Comparison of ENCODE assay signal across 14 cellular contexts in genomic region chr12:60266381-60266852, GRCh38.
A peak's percentile ranks its signal among the peaks of the same experiment; 100 is the strongest.
DNase-seq lines count a peak whose midpoint lies in the region; TF ChIP-seq lines count a peak whose summit lies in the region.
"Had no signal": no experiment of that assay in that cellular context is flagged by ENCODE, and none has a peak within 500 bp of the region (broad histone marks: within the 10 kb centered on the region; RNA-seq: fewer than 3 reads in every experiment).

No MANE protein-coding gene starts in this region.

- no peak for TF ChIP-seq CTCF in MCF 10A (IDR thresholded peaks at IDR 0.05; ENCODE audit: unreplicated experiment)
- TF ChIP-seq CTCF in breast epithelium (IDR thresholded peaks at IDR 0.05), result no peak
- no peak for TF ChIP-seq CTCF in foreskin fibroblast (IDR thresholded peaks at IDR 0.05; ENCODE audit: low read depth, low read length)
- TF ChIP-seq CTCF in stomach (IDR thresholded peaks at IDR 0.05), result no peak

- H3K4me3 ChIP-seq in breast epithelium, result no peak overlapping the region
- H3K4me3 ChIP-seq in adipocyte (ENCODE audit: low read length), result no peak overlapping the region
- no peak overlapping the region for H3K4me3 ChIP-seq in foreskin fibroblast (ENCODE audit: low read depth in 1 of 2, low read length in 2 of 2)
- no peak overlapping the region for H3K4me3 ChIP-seq in stomach
- H3K4me3 ChIP-seq: thoracic aorta had no signal

- no peaks in the 10 kb centered on the region for H3K27me3 Mint-ChIP-seq in MCF 10A (ENCODE audit: insufficient read depth, unreplicated experiment)
- H3K27me3 Mint-ChIP-seq in activated CD4-positive, alpha-beta T cell treated with anti-CD3 and anti-CD28 coated beads, Interleukin-2, amount 10 ng/mL, durations not matched to agents 7 days and 5 days, result no peaks in the 10 kb centered on the region
- no peaks in the 10 kb centered on the region for H3K27me3 Mint-ChIP-seq in activated CD4-positive, alpha-beta memory T cell treated with anti-CD3 and anti-CD28 coated beads, Interleukin-2, amount 10 ng/mL, durations not matched to agents 7 days and 5 days
- H3K27me3 Mint-ChIP-seq: activated CD8-positive, alpha-beta T cell treated with anti-CD3 and anti-CD28 coated beads for 36 hours had no signal

- H3K36me3 ChIP-seq in breast epithelium (no peaks in the 10 kb centered on the region), adipocyte (ENCODE audit: control insufficient read depth, insufficient read depth, low read length, severe bottlenecking) (no peaks in the 10 kb centered on the region), stomach (no peaks in the 10 kb centered on the region)
- H3K36me3 ChIP-seq: thoracic aorta had no signal

- POLR2A ChIA-PET in MCF 10A (lab: Yijun Ruan, JAX), result interaction anchor here (0.6 kb wide), 1 partner anchor 42 kb away, joined by 3 read pairs; no protein-coding TSS in a partner anchor
- POLR2A ChIA-PET in activated CD4-positive, alpha-beta T cell treated with anti-CD3 and anti-CD28 coated beads, Interleukin-2, amount 10 ng/mL, durations not matched to agents 7 days and 5 days (lab: Charles Lee), result no interaction called here
- POLR2A ChIA-PET in activated CD4-positive, alpha-beta memory T cell treated with anti-CD3 and anti-CD28 coated beads, Interleukin-2, amount 10 ng/mL, durations not matched to agents 7 days and 5 days (lab: Charles Lee), result no interaction called here

- CTCF ChIA-PET in MCF 10A (lab: Yijun Ruan, JAX), result interaction anchor here (0.5 to 0.7 kb wide), 3 partner anchors 125 to 1584 kb away, joined by 3 read pairs; no protein-coding TSS in a partner anchor
- CTCF ChIA-PET in activated CD4-positive, alpha-beta T cell treated with anti-CD3 and anti-CD28 coated beads, Interleukin-2, amount 10 ng/mL, durations not matched to agents 7 days and 5 days (lab: Charles Lee), result no interaction called here
- CTCF ChIA-PET in activated CD4-positive, alpha-beta memory T cell treated with anti-CD3 and anti-CD28 coated beads, Interleukin-2, amount 10 ng/mL, durations not matched to agents 7 days and 5 days (lab: Charles Lee), result no interaction called here

- TF ChIP-seq POLR2A in breast epithelium (IDR thresholded peaks at IDR 0.05) (no peak), stomach (IDR thresholded peaks at IDR 0.05) (no peak)

- H3K9ac ChIP-seq in adipocyte (ENCODE audit: low read length), result no peak overlapping the region

- intact Hi-C loops in MCF 10A (cut with micrococcal nuclease) (no loop called here), breast epithelium (cut with DNase I; ENCODE audit: low total_unique reads) (no loop called here), stomach (cut with DNase I; ENCODE audit: low total_unique reads) (no loop called here)

- H3K4me1 ChIP-seq in breast epithelium, result no peaks in the 10 kb centered on the region
- H3K4me1 ChIP-seq in adipocyte (ENCODE audit: control insufficient read depth, insufficient read depth, low read length), result no peaks in the 10 kb centered on the region
- no peaks in the 10 kb centered on the region for H3K4me1 ChIP-seq in stomach

- peak; percentile 69 for DNase-seq in MCF 10A (ENCODE audit: unreplicated experiment)
- DNase-seq in breast epithelium (ENCODE audit: low spot score in 2 of 2), result no peak
- DNase-seq in adipocyte (ENCODE audit: low read depth), result peak; percentile 78
- peak; percentile 55 to 64 for DNase-seq in foreskin fibroblast
- DNase-seq in activated CD4-positive, alpha-beta T cell treated with anti-CD3 and anti-CD28 coated beads, Interleukin-2, amount 10 ng/mL, durations not matched to agents 7 days and 5 days, result no peak
- DNase-seq in stomach, result no peak
- DNase-seq in GDM1 (lab: John Stamatoyannopoulos, UW), result no peak
- DNase-seq in activated CD4-positive, alpha-beta memory T cell treated with anti-CD3 and anti-CD28 coated beads, Interleukin-2, amount 10 ng/mL, durations not matched to agents 7 days and 5 days, result no peak
- DNase-seq: activated CD8-positive, alpha-beta T cell treated with anti-CD3 and anti-CD28 coated beads for 36 hours; activated naive CD4-positive, alpha-beta T cell treated with anti-CD3 and anti-CD28 coated beads for 36 hours; hypothalamus; NCI-H1436 treated with DMSO at 0.1 percent for 48 hours had no signal

- no peak for TF ChIP-seq EP300 in stomach (IDR thresholded peaks at IDR 0.05)

- no peaks in the 10 kb centered on the region for H3K9me3 Mint-ChIP-seq in MCF 10A (ENCODE audit: unreplicated experiment)
- peaks cover 2% of the 10 kb centered on the region for H3K9me3 Mint-ChIP-seq in activated CD4-positive, alpha-beta T cell treated with anti-CD3 and anti-CD28 coated beads, Interleukin-2, amount 10 ng/mL, durations not matched to agents 7 days and 5 days
- H3K9me3 Mint-ChIP-seq in activated CD4-positive, alpha-beta memory T cell treated with anti-CD3 and anti-CD28 coated beads, Interleukin-2, amount 10 ng/mL, durations not matched to agents 7 days and 5 days, result peaks cover 5% of the 10 kb centered on the region

- no peaks in the 10 kb centered on the region for H3K27me3 ChIP-seq in breast epithelium
- H3K27me3 ChIP-seq in adipocyte (replicated peaks; ENCODE audit: control insufficient read depth, insufficient read depth, low read length), result no peaks in the 10 kb centered on the region
- H3K27me3 ChIP-seq in stomach, result no peaks in the 10 kb centered on the region

- H3K4me3 Mint-ChIP-seq in MCF 10A (ENCODE audit: unreplicated experiment), result no peak overlapping the region
- no peak overlapping the region for H3K4me3 Mint-ChIP-seq in activated CD4-positive, alpha-beta T cell treated with anti-CD3 and anti-CD28 coated beads, Interleukin-2, amount 10 ng/mL, durations not matched to agents 7 days and 5 days
- no peak overlapping the region for H3K4me3 Mint-ChIP-seq in activated CD4-positive, alpha-beta memory T cell treated with anti-CD3 and anti-CD28 coated beads, Interleukin-2, amount 10 ng/mL, durations not matched to agents 7 days and 5 days
- H3K4me3 Mint-ChIP-seq: activated CD8-positive, alpha-beta T cell treated with anti-CD3 and anti-CD28 coated beads for 36 hours; activated naive CD4-positive, alpha-beta T cell treated with anti-CD3 and anti-CD28 coated beads for 36 hours; T-helper 1 cell treated with Interleukin-12 subunit alpha and Interleukin-12 subunit beta and Interleukin-4 antibody, amounts not matched to agents 30 μg/mL and 1 μg/mL, for 36 hours had no signal

- H3K4me1 Mint-ChIP-seq in MCF 10A (ENCODE audit: insufficient read depth, unreplicated experiment), result peaks cover 12% of the 10 kb centered on the region
- H3K4me1 Mint-ChIP-seq in activated CD4-positive, alpha-beta T cell treated with anti-CD3 and anti-CD28 coated beads, Interleukin-2, amount 10 ng/mL, durations not matched to agents 7 days and 5 days, result no peaks in the 10 kb centered on the region
- no peaks in the 10 kb centered on the region for H3K4me1 Mint-ChIP-seq in activated CD4-positive, alpha-beta memory T cell treated with anti-CD3 and anti-CD28 coated beads, Interleukin-2, amount 10 ng/mL, durations not matched to agents 7 days and 5 days

- peak overlapping the region; percentile 49 for H3K27ac Mint-ChIP-seq in MCF 10A (ENCODE audit: low read depth, unreplicated experiment)
- no peak overlapping the region for H3K27ac Mint-ChIP-seq in activated CD4-positive, alpha-beta T cell treated with anti-CD3 and anti-CD28 coated beads, Interleukin-2, amount 10 ng/mL, durations not matched to agents 7 days and 5 days
- H3K27ac Mint-ChIP-seq in activated CD4-positive, alpha-beta memory T cell treated with anti-CD3 and anti-CD28 coated beads, Interleukin-2, amount 10 ng/mL, durations not matched to agents 7 days and 5 days, result no peak overlapping the region
- H3K27ac Mint-ChIP-seq: activated CD8-positive, alpha-beta T cell treated with anti-CD3 and anti-CD28 coated beads for 36 hours; activated naive CD4-positive, alpha-beta T cell treated with anti-CD3 and anti-CD28 coated beads for 36 hours; T-helper 1 cell treated with Interleukin-12 subunit alpha and Interleukin-12 subunit beta and Interleukin-4 antibody, amounts not matched to agents 30 μg/mL and 1 μg/mL, for 36 hours had no signal

- no TSS peak for BruUV-seq in MCF 10A (replicated peaks; lab: Mats Ljungman, UMichigan)

- H3K27ac ChIP-seq in breast epithelium, result no peak overlapping the region
- no peak overlapping the region for H3K27ac ChIP-seq in stomach
- H3K27ac ChIP-seq: thoracic aorta had no signal

- H3K9me3 ChIP-seq in breast epithelium, result peaks cover 0 to 10% of the 10 kb centered on the region in 2 donors
- no peaks in the 10 kb centered on the region for H3K9me3 ChIP-seq in adipocyte (ENCODE audit: control insufficient read depth, low read length)
- H3K9me3 ChIP-seq in stomach, result peaks cover 0 to 11% (median 2%) of the 10 kb centered on the region in 4 donors
- H3K9me3 ChIP-seq: thoracic aorta had no signal

- peaks cover 6% of the 10 kb centered on the region for H3K36me3 Mint-ChIP-seq in MCF 10A (ENCODE audit: insufficient read depth, unreplicated experiment)
- no peaks in the 10 kb centered on the region for H3K36me3 Mint-ChIP-seq in activated CD4-positive, alpha-beta T cell treated with anti-CD3 and anti-CD28 coated beads, Interleukin-2, amount 10 ng/mL, durations not matched to agents 7 days and 5 days (ENCODE audit: low read depth)
- no peaks in the 10 kb centered on the region for H3K36me3 Mint-ChIP-seq in activated CD4-positive, alpha-beta memory T cell treated with anti-CD3 and anti-CD28 coated beads, Interleukin-2, amount 10 ng/mL, durations not matched to agents 7 days and 5 days (ENCODE audit: low read depth)

- 26 to 54% (median 48%) methylated on average over 4 of the region's 4 CpGs for WGBS in stomach, 5 donors

Comparison
In these comparisons a context has a peak if more than half of its experiments do, and no peak if none do; other contexts are left out.
1. DNase-seq: peak in MCF 10A (single experiment), adipocyte (single experiment) and foreskin fibroblast (2 of 2); none in breast epithelium (0 of 2), activated CD4-positive, alpha-beta T cell treated with anti-CD3 and anti-CD28 coated beads, Interleukin-2, amount 10 ng/mL, durations not matched to agents 7 days and 5 days (single experiment), stomach (single experiment), GDM1 (single experiment) and activated CD4-positive, alpha-beta memory T cell treated with anti-CD3 and anti-CD28 coated beads, Interleukin-2, amount 10 ng/mL, durations not matched to agents 7 days and 5 days (single experiment).